In genomic region chr4:86014599-86014998, GRCh38 we compare ENCODE assay signal across 11 cellular contexts.
DNase-seq lines count a peak whose midpoint lies in the region; ATAC-seq, FAIRE-seq and TF ChIP-seq lines count a peak whose summit lies in the region.
"Had no signal": no experiment of that assay in that cellular context is flagged by ENCODE, and none has a peak within 500 bp of the region (broad histone marks: within the 10 kb centered on the region; RNA-seq: fewer than 3 reads in every experiment).

No MANE protein-coding gene starts in this region.

- peak overlapping the region; percentile 19 for H3K27ac Mint-ChIP-seq in astrocyte (ENCODE audit: unreplicated experiment)
- H3K27ac Mint-ChIP-seq in CD4-positive, alpha-beta T cell = no peak overlapping the region
- no peak overlapping the region for H3K27ac Mint-ChIP-seq in activated CD4-positive, alpha-beta T cell treated with anti-CD3 and anti-CD28 coated beads for 36 hours

- CTCF ChIA-PET in CD4-positive, alpha-beta T cell (lab: Charles Lee) = no interaction called here
- CTCF ChIA-PET in activated CD4-positive, alpha-beta T cell treated with anti-CD3 and anti-CD28 coated beads for 36 hours (lab: Charles Lee) = no interaction called here

- H2AFZ ChIP-seq in DND-41 (ENCODE audit: low read depth, low read length) = no peak overlapping the region
- H2AFZ ChIP-seq in astrocyte (ENCODE audit: low read depth, low read length) = no peak overlapping the region

- H3K79me2 ChIP-seq in DND-41 (ENCODE audit: insufficient read depth, low read length) = no peaks in the 10 kb centered on the region
- no peaks in the 10 kb centered on the region for H3K79me2 ChIP-seq in astrocyte (ENCODE audit: insufficient read depth, low read length)

- POLR2A ChIA-PET in CD4-positive, alpha-beta T cell (lab: Charles Lee) = no interaction called here
- POLR2A ChIA-PET in activated CD4-positive, alpha-beta T cell treated with anti-CD3 and anti-CD28 coated beads for 36 hours (lab: Charles Lee) = no interaction called here

- H3K27ac ChIP-seq in DND-41 (ENCODE audit: low read length) (no peak overlapping the region), astrocyte (ENCODE audit: low read depth, low read length) (no peak overlapping the region)
- H3K27ac ChIP-seq in effector memory CD4-positive, alpha-beta T cell (ENCODE audit: insufficient read depth, low read length, poor library complexity, severe bottlenecking) = no peak overlapping the region
- no peak overlapping the region for H3K27ac ChIP-seq in CD4-positive, alpha-beta T cell (ENCODE audit: low read depth, low read length)

- no peaks in the 10 kb centered on the region for H3K36me3 ChIP-seq in DND-41 (ENCODE audit: insufficient read depth, low read length)
- no peaks in the 10 kb centered on the region for H3K36me3 ChIP-seq in astrocyte (ENCODE audit: insufficient read depth, low read length)
- H3K36me3 ChIP-seq in effector memory CD4-positive, alpha-beta T cell (ENCODE audit: control insufficient read depth, insufficient read depth, low read length) = no peaks in the 10 kb centered on the region

- H3K9me3 ChIP-seq in DND-41 (ENCODE audit: insufficient read depth, low read length, severe bottlenecking) (no peaks in the 10 kb centered on the region), astrocyte (ENCODE audit: insufficient read depth, low read depth, low read length) (no peaks in the 10 kb centered on the region)
- H3K9me3 ChIP-seq in effector memory CD4-positive, alpha-beta T cell (ENCODE audit: control insufficient read depth, low read length) = no peaks in the 10 kb centered on the region
- H3K9me3 ChIP-seq in CD4-positive, alpha-beta T cell (ENCODE audit: control insufficient read depth, low read length) = no peaks in the 10 kb centered on the region

- H4K20me1 ChIP-seq in DND-41 (ENCODE audit: insufficient read depth, low read length) = no peaks in the 10 kb centered on the region
- H4K20me1 ChIP-seq in astrocyte (ENCODE audit: insufficient read depth, low read length) = no peaks in the 10 kb centered on the region

- peaks cover 8% of the 10 kb centered on the region for H3K4me1 Mint-ChIP-seq in astrocyte (ENCODE audit: low read depth, unreplicated experiment)
- no peaks in the 10 kb centered on the region for H3K4me1 Mint-ChIP-seq in CD4-positive, alpha-beta T cell (ENCODE audit: low read depth)
- H3K4me1 Mint-ChIP-seq in activated CD4-positive, alpha-beta T cell treated with anti-CD3 and anti-CD28 coated beads for 36 hours = no peaks in the 10 kb centered on the region

- H3K4me2 ChIP-seq in DND-41 (ENCODE audit: insufficient read depth, low read length) (no peak overlapping the region), astrocyte (ENCODE audit: low read length) (no peak overlapping the region)

- ATAC-seq in DND-41 (ENCODE audit: insufficient read depth, low read depth) (peak; percentile 95), GM19467 (IDR thresholded peaks at IDR 0.05; ENCODE audit: unreplicated experiment) (peak; percentile 78), HG03103 (IDR thresholded peaks at IDR 0.05; ENCODE audit: low read depth, unreplicated experiment) (peak; percentile 89)
- ATAC-seq in CD4-positive, alpha-beta T cell (ENCODE audit: poor library complexity) = no peak
- ATAC-seq in activated CD4-positive, alpha-beta T cell treated with anti-CD3 and anti-CD28 coated beads for 36 hours = no peak

- no peaks in the 10 kb centered on the region for H3K9me3 Mint-ChIP-seq in astrocyte (ENCODE audit: unreplicated experiment)
- H3K9me3 Mint-ChIP-seq in CD4-positive, alpha-beta T cell = no peaks in the 10 kb centered on the region
- no peaks in the 10 kb centered on the region for H3K9me3 Mint-ChIP-seq in activated CD4-positive, alpha-beta T cell treated with anti-CD3 and anti-CD28 coated beads for 36 hours (ENCODE audit: low read depth)

- H3K27me3 ChIP-seq in DND-41 (ENCODE audit: insufficient read depth, low read length, poor library complexity) (peaks cover 3% of the 10 kb centered on the region), astrocyte (ENCODE audit: insufficient read depth, low read length) (peaks cover 7% of the 10 kb centered on the region)
- H3K27me3 ChIP-seq in effector memory CD4-positive, alpha-beta T cell (replicated peaks; ENCODE audit: control insufficient read depth, insufficient read depth, low read length, poor library complexity, severe bottlenecking) = no peaks in the 10 kb centered on the region
- H3K27me3 ChIP-seq in CD4-positive, alpha-beta T cell (ENCODE audit: control insufficient read depth, insufficient read depth, low read length) = no peaks in the 10 kb centered on the region

- no peaks in the 10 kb centered on the region for H3K27me3 Mint-ChIP-seq in astrocyte (ENCODE audit: low read depth, unreplicated experiment)
- H3K27me3 Mint-ChIP-seq in CD4-positive, alpha-beta T cell = no peaks in the 10 kb centered on the region
- no peaks in the 10 kb centered on the region for H3K27me3 Mint-ChIP-seq in activated CD4-positive, alpha-beta T cell treated with anti-CD3 and anti-CD28 coated beads for 36 hours

- TF ChIP-seq CTCF in DND-41 (IDR thresholded peaks at IDR 0.05; ENCODE audit: borderline replicate concordance, extremely low read depth, low read length, poor library complexity, severe bottlenecking) (no peak), astrocyte (IDR thresholded peaks at IDR 0.05; ENCODE audit: insufficient read depth, low read depth, low read length) (no peak)
- TF ChIP-seq CTCF in CD4-positive, alpha-beta T cell (IDR thresholded peaks at IDR 0.05) = no peak

- intact Hi-C loops in CD4-positive, alpha-beta T cell (cut with DNase I, micrococcal nuclease) = no loop called here
- intact Hi-C loops in activated CD4-positive, alpha-beta T cell treated with anti-CD3 and anti-CD28 coated beads for 36 hours (cut with DNase I, micrococcal nuclease) = no loop called here

- H3K9ac ChIP-seq in DND-41 (ENCODE audit: low read depth, low read length) (no peak overlapping the region), astrocyte (ENCODE audit: low read length) (no peak overlapping the region)

- H3K36me3 Mint-ChIP-seq in astrocyte (ENCODE audit: low read depth, unreplicated experiment) = no peaks in the 10 kb centered on the region
- H3K36me3 Mint-ChIP-seq in CD4-positive, alpha-beta T cell (ENCODE audit: low read depth) = no peaks in the 10 kb centered on the region
- no peaks in the 10 kb centered on the region for H3K36me3 Mint-ChIP-seq in activated CD4-positive, alpha-beta T cell treated with anti-CD3 and anti-CD28 coated beads for 36 hours (ENCODE audit: low read depth)

- DNase-seq in DND-41 = peak; percentile 51
- no peak for DNase-seq in astrocyte (ENCODE audit: low read depth)
- DNase-seq in cerebellar nuclear complex (lab: John Stamatoyannopoulos, UW) = no peak
- DNase-seq in effector memory CD4-positive, alpha-beta T cell = no peak
- DNase-seq in CD4-positive, alpha-beta T cell = no peak
- no peak for DNase-seq in activated CD4-positive, alpha-beta T cell treated with anti-CD3 and anti-CD28 coated beads for 36 hours
- DNase-seq: MM.1S; stimulated activated naive CD4-positive, alpha-beta T cell treated with Interleukin-2 at 50 U/mL for 16 hours had no signal

- H3K4me1 ChIP-seq in DND-41 (ENCODE audit: insufficient read depth, low read length) (peaks cover 13% of the 10 kb centered on the region), astrocyte (ENCODE audit: insufficient read depth, low read length) (peaks cover 16% of the 10 kb centered on the region)
- no peaks in the 10 kb centered on the region for H3K4me1 ChIP-seq in effector memory CD4-positive, alpha-beta T cell (ENCODE audit: control insufficient read depth, insufficient read depth, low read length, poor library complexity, severe bottlenecking)

- no peak for FAIRE-seq in astrocyte (lab: Jason Lieb, UNC)
- FAIRE-seq: keratinocyte had no signal

- H3K4me3 ChIP-seq in DND-41 (ENCODE audit: low read depth in 1 of 2, low read length in 2 of 2) (no peak overlapping the region), astrocyte (ENCODE audit: insufficient read depth, low read depth, low read length) (no peak overlapping the region)
- H3K4me3 ChIP-seq in effector memory CD4-positive, alpha-beta T cell (ENCODE audit: insufficient read depth, low read depth, low read length, poor library complexity, severe bottlenecking) = no peak overlapping the region

- H3K4me3 Mint-ChIP-seq in astrocyte (ENCODE audit: unreplicated experiment) = no peak overlapping the region
- no peak overlapping the region for H3K4me3 Mint-ChIP-seq in CD4-positive, alpha-beta T cell
- no peak overlapping the region for H3K4me3 Mint-ChIP-seq in activated CD4-positive, alpha-beta T cell treated with anti-CD3 and anti-CD28 coated beads for 36 hours

Comparison
In these comparisons a context has a peak if more than half of its experiments do, and no peak if none do; other contexts are left out.
1. ATAC-seq: peak in DND-41 (single experiment), GM19467 (single experiment) and HG03103 (single experiment); none in CD4-positive, alpha-beta T cell (single experiment) and activated CD4-positive, alpha-beta T cell treated with anti-CD3 and anti-CD28 coated beads for 36 hours (single experiment).